6 cellular contexts compared by ENCODE assay signal in genomic region chr2:26934985-26935384, GRCh38.
"Had no signal": no experiment of that assay in that cellular context is flagged by ENCODE, and none has a peak within 500 bp of the region (broad histone marks: within the 10 kb centered on the region; RNA-seq: fewer than 3 reads in every experiment).

No MANE protein-coding gene starts in this region.

- DNase-seq: IMR-90, KBM-7, KG1 had no signal

- H3K27ac ChIP-seq: HL-60 had no signal

- H3K27ac Mint-ChIP-seq: IgD-negative memory B cell had no signal

- H3K4me3 Mint-ChIP-seq: IgD-negative memory B cell had no signal

- H3K4me3 ChIP-seq: K562 had no signal

- H3K36me3 Mint-ChIP-seq: IgD-negative memory B cell had no signal
